ENCODE assay signal across 1 cellular context in genomic region chr12:44053550-44054243, GRCh38.
TF ChIP-seq lines count a peak whose summit lies in the region.

No MANE protein-coding gene starts in this region.

TF ChIP-seq in GM23338, 12 proteins besides CTCF, POLR2A, EP300 and RAD21 (continued from another document):
- TF ChIP-seq JUNB (IDR thresholded peaks at IDR 0.05; ENCODE audit: unreplicated experiment) (no peak), STAT1 (IDR thresholded peaks at IDR 0.05; ENCODE audit: unreplicated experiment) (no peak), ZNF114 (CRISPR knock-in tag; IDR thresholded peaks at IDR 0.05) (no peak)
